8 cellular contexts compared by ENCODE assay signal in genomic region chr1:172533511-172534116, GRCh38. TPM values are rescaled to one million over a fixed set of nuclear protein-coding genes. Genes with fewer than 3 reads are reported as not detected.
A peak's percentile ranks its signal among the peaks of the same experiment; 100 is the strongest.
DNase-seq lines count a peak whose midpoint lies in the region; ATAC-seq and TF ChIP-seq lines count a peak whose summit lies in the region.

No MANE protein-coding gene starts in this region.

- peak overlapping the region; percentile 90 for H3K27ac ChIP-seq in psoas muscle

- no peaks in the 10 kb centered on the region for H3K27me3 Mint-ChIP-seq in activated naive CD4-positive, alpha-beta T cell treated with anti-CD3 and anti-CD28 coated beads for 36 hours (ENCODE audit: low read depth)

- H3K9me3 ChIP-seq in NT2/D1 (ENCODE audit: insufficient read depth, low read length) (peaks cover 23% of the 10 kb centered on the region), psoas muscle (no peaks in the 10 kb centered on the region)

- H3K4me1 ChIP-seq in NT2/D1 (ENCODE audit: insufficient read depth, insufficient read length) (no peaks in the 10 kb centered on the region), psoas muscle (peaks cover 33% of the 10 kb centered on the region)

- CTCF ChIA-PET in activated naive CD4-positive, alpha-beta T cell treated with anti-CD3 and anti-CD28 coated beads for 36 hours (lab: Charles Lee), result no interaction called here

- H3K9me3 Mint-ChIP-seq in activated naive CD4-positive, alpha-beta T cell treated with anti-CD3 and anti-CD28 coated beads for 36 hours, result no peaks in the 10 kb centered on the region

- peak overlapping the region; percentile 94 for H3K4me3 Mint-ChIP-seq in activated naive CD4-positive, alpha-beta T cell treated with anti-CD3 and anti-CD28 coated beads for 36 hours

- peak overlapping the region; percentile 86 for H3K9ac ChIP-seq in NT2/D1 (ENCODE audit: insufficient read length, low read depth)

- H3K4me3 ChIP-seq in NT2/D1 (ENCODE audit: insufficient read length, low read depth), result peak overlapping the region; percentile 94
- peak overlapping the region; percentile 80 for H3K4me3 ChIP-seq in psoas muscle

- H3K36me3 Mint-ChIP-seq in activated naive CD4-positive, alpha-beta T cell treated with anti-CD3 and anti-CD28 coated beads for 36 hours (ENCODE audit: low read depth), result peaks cover 1% of the 10 kb centered on the region

- peaks cover 44% of the 10 kb centered on the region for H3K4me1 Mint-ChIP-seq in activated naive CD4-positive, alpha-beta T cell treated with anti-CD3 and anti-CD28 coated beads for 36 hours (ENCODE audit: low read depth)

- WGBS in psoas muscle, 3 donors, result 0 to 1% (median 0%) methylated on average over 23 of the region's 23 CpGs

- TF ChIP-seq CTCF in psoas muscle (IDR thresholded peaks at IDR 0.05), result no peak

- H3K27me3 ChIP-seq in NT2/D1 (ENCODE audit: insufficient read depth, insufficient read length) (no peaks in the 10 kb centered on the region), psoas muscle (ENCODE audit: insufficient read depth in 3 of 3, low read length in 2 of 3) (no peaks in the 10 kb centered on the region)

- intact Hi-C loops in activated naive CD4-positive, alpha-beta T cell treated with anti-CD3 and anti-CD28 coated beads for 36 hours (cut with micrococcal nuclease), result loop anchor here (1.0 to 5.0 kb wide), 11 partner anchors 83 to 1625 kb away; partner anchors contain the start of genes DNM3, METTL13, PRRC2C and RABGAP1L
- intact Hi-C loops in Right ventricle myocardium superior (cut with DNase I) (no loop called here), psoas muscle (cut with DNase I) (loop anchor here (2.0 to 10.0 kb wide), 3 partner anchors 86 to 739 kb away; no protein-coding TSS in a partner anchor)

- ATAC-seq in HG02885 (IDR thresholded peaks at IDR 0.05; ENCODE audit: poor library complexity, unreplicated experiment) (peak; percentile 30), Right ventricle myocardium superior (ENCODE audit: poor library complexity) (peak; percentile 28), psoas muscle (peak in 2 of 4 donors; percentile 7 to 21), GM19035 (IDR thresholded peaks at IDR 0.05; ENCODE audit: unreplicated experiment) (no peak)

- H3K36me3 ChIP-seq in NT2/D1 (ENCODE audit: insufficient read depth, insufficient read length, low read length) (peaks cover 5% of the 10 kb centered on the region), psoas muscle (ENCODE audit: insufficient read depth in 1 of 2, low read depth in 1 of 2) (no peaks in the 10 kb centered on the region)

- DNase-seq in NCI-H1417 (lab: John Stamatoyannopoulos, UW), result peak; percentile 60 to 84 (median 72)
- no peak for DNase-seq in NCI-H1417 treated with DMSO at 0.1 percent for 48 hours (lab: John Stamatoyannopoulos, UW)
- DNase-seq in NT2/D1 (ENCODE audit: low read depth, low spot score), result peak; percentile 32
- peak; percentile 61 for DNase-seq in activated naive CD4-positive, alpha-beta T cell treated with anti-CD3 and anti-CD28 coated beads for 36 hours
- DNase-seq in Right ventricle myocardium superior, result no peak
- DNase-seq in psoas muscle, result peak in 1 of 2 donors; percentile 36

- peak overlapping the region; percentile 100 for H3K27ac Mint-ChIP-seq in activated naive CD4-positive, alpha-beta T cell treated with anti-CD3 and anti-CD28 coated beads for 36 hours

RNA-seq across cellular contexts. Expression of gene SUCO, which starts 0.7 kb away (rescaled TPM):
- 10 to 100 TPM; 23.9 TPM for total RNA-seq in activated naive CD4-positive, alpha-beta T cell treated with anti-CD3 and anti-CD28 coated beads for 36 hours
- total RNA-seq in Right ventricle myocardium superior, result 15.9 TPM
- total RNA-seq in psoas muscle, result 1 to 10 TPM; 6.2 to 8.2 (median 7.0) TPM
- 1 to 10 TPM; 2.6 to 6.9 (median 4.9) TPM for polyA plus RNA-seq in psoas muscle

Comparison
In these comparisons a context has a peak if more than half of its experiments do, and no peak if none do; other contexts are left out.
1. DNase-seq: peak in NCI-H1417 (3 of 3), NT2/D1 (single experiment) and activated naive CD4-positive, alpha-beta T cell treated with anti-CD3 and anti-CD28 coated beads for 36 hours (single experiment); none in NCI-H1417 treated with DMSO at 0.1 percent for 48 hours (single experiment) and Right ventricle myocardium superior (single experiment).